8 cellular contexts compared by ENCODE assay signal in genomic region chr7:38625866-38626265, GRCh38. TPM values are rescaled to one million over a fixed set of nuclear protein-coding genes. Genes with fewer than 3 reads are reported as not detected.
"Had no signal": no experiment of that assay in that cellular context is flagged by ENCODE, and none has a peak within 500 bp of the region (broad histone marks: within the 10 kb centered on the region; RNA-seq: fewer than 3 reads in every experiment).

No MANE protein-coding gene starts in this region.

- H3K27ac ChIP-seq: HL-60, KMS-11 had no signal

- FAIRE-seq: HTR-8/SVneo had no signal

- H3K9ac ChIP-seq: KMS-11 had no signal

- H3K4me2 ChIP-seq: KMS-11 had no signal

- DNase-seq: Karpas-422, KBM-7, KG1 had no signal

RNA-seq across cellular contexts. Expression of gene AMPH, which starts 5.3 kb away (rescaled TPM):
- total RNA-seq: HT-29 had no signal
- polyA plus RNA-seq: IgD-negative memory B cell had no signal
